In the genomic region with DNA sequence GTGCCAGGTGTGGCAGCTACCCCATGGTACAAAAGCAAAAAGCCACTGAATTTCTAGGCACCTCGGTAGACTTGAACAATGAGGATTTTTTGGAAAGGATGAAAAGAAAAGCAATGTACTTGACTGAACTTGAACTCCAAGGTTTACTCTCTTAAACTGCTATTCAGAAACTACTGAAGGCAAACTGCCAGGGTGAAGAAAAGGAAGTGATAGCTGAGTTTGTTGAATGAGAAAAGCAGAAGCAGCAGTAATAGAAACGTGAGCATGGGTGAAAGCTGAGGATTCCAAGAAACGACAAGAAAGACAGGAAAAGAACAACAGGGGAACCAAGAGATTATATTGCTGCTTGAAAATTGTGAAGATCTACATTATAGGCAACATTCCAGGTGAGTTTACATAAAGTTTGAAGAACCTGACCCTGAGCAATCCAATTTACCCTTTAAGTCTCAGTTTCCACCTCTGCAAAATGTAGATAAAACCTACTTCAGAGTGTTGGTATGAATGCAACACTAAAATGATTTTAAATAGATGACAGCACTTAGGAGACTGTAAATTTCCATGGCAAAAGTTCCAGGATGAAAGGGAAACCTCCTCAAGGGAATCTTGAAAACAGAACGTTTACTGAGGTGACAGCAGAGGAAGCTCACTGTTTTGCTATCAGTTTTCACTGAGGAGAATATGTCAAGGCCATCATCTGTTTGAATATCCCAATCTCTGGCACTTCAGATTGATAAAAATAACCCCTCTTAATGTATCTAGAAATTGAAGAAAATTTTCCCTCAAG, we compare ENCODE assay signal across 17 cellular contexts.
"Had no signal": no experiment of that assay in that cellular context is flagged by ENCODE, and none has a peak within 500 bp of the region (broad histone marks: within the 10 kb centered on the region; RNA-seq: fewer than 3 reads in every experiment).

No MANE protein-coding gene starts in this region.

- H3K4me1 ChIP-seq: gastrocnemius medialis, sigmoid colon, stomach, testis, upper lobe of left lung had no signal

- ATAC-seq: activated CD4-positive, alpha-beta T cell treated with anti-CD3 and anti-CD28 coated beads for 36 hours; gastrocnemius medialis; heart left ventricle; lower lobe of right lung had no signal

- H3K36me3 ChIP-seq: gastrocnemius medialis, heart left ventricle, lower lobe of right lung, ovary, sigmoid colon, spleen, stomach, upper lobe of left lung, WERI-Rb-1 had no signal

- H3K4me3 ChIP-seq: dorsolateral prefrontal cortex, gastrocnemius medialis, heart left ventricle, lower lobe of right lung, ovary, sigmoid colon, spleen, stomach, testis, upper lobe of left lung had no signal

- H3K27ac ChIP-seq: dorsolateral prefrontal cortex, gastrocnemius medialis, heart left ventricle, lower lobe of right lung, ovary, sigmoid colon, spleen, stomach, testis, upper lobe of left lung, WERI-Rb-1 had no signal

- H3K27ac Mint-ChIP-seq: activated CD4-positive, alpha-beta memory T cell treated with anti-CD3 and anti-CD28 coated beads, Interleukin-2, amount 10 ng/mL, durations not matched to agents 7 days and 5 days; activated CD4-positive, alpha-beta T cell treated with anti-CD3 and anti-CD28 coated beads for 36 hours; activated naive CD4-positive, alpha-beta T cell treated with anti-CD3 and anti-CD28 coated beads, Interleukin-2, amount 10 ng/mL, durations not matched to agents 7 days and 5 days; activated T-cell treated with anti-CD3 and anti-CD28 coated beads, Interleukin-2, amount 50 U/mL, for 24 hours; endodermal cell had no signal

- H3K27me3 Mint-ChIP-seq: activated CD4-positive, alpha-beta memory T cell treated with anti-CD3 and anti-CD28 coated beads, Interleukin-2, amount 10 ng/mL, durations not matched to agents 7 days and 5 days; activated CD4-positive, alpha-beta T cell treated with anti-CD3 and anti-CD28 coated beads for 36 hours; activated naive CD4-positive, alpha-beta T cell treated with anti-CD3 and anti-CD28 coated beads, Interleukin-2, amount 10 ng/mL, durations not matched to agents 7 days and 5 days; activated T-cell treated with anti-CD3 and anti-CD28 coated beads, Interleukin-2, amount 50 U/mL, for 24 hours had no signal

- DNase-seq: activated CD4-positive, alpha-beta memory T cell treated with anti-CD3 and anti-CD28 coated beads, Interleukin-2, amount 10 ng/mL, durations not matched to agents 7 days and 5 days; activated CD4-positive, alpha-beta T cell treated with anti-CD3 and anti-CD28 coated beads for 36 hours; activated naive CD4-positive, alpha-beta T cell treated with anti-CD3 and anti-CD28 coated beads, Interleukin-2, amount 10 ng/mL, durations not matched to agents 7 days and 5 days; activated T-cell treated with anti-CD3 and anti-CD28 coated beads, Interleukin-2, amount 50 U/mL, for 24 hours; dorsolateral prefrontal cortex; endodermal cell; gastrocnemius medialis; heart left ventricle; lower lobe of right lung; ovary; sigmoid colon; spleen; stomach; T1000; testis; upper lobe of left lung; WERI-Rb-1 had no signal

- H3K27me3 ChIP-seq: dorsolateral prefrontal cortex, gastrocnemius medialis, heart left ventricle, ovary, sigmoid colon, spleen, stomach, testis, upper lobe of left lung had no signal

- H3K4me3 Mint-ChIP-seq: activated CD4-positive, alpha-beta memory T cell treated with anti-CD3 and anti-CD28 coated beads, Interleukin-2, amount 10 ng/mL, durations not matched to agents 7 days and 5 days; activated CD4-positive, alpha-beta T cell treated with anti-CD3 and anti-CD28 coated beads for 36 hours; activated naive CD4-positive, alpha-beta T cell treated with anti-CD3 and anti-CD28 coated beads, Interleukin-2, amount 10 ng/mL, durations not matched to agents 7 days and 5 days; activated T-cell treated with anti-CD3 and anti-CD28 coated beads, Interleukin-2, amount 50 U/mL, for 24 hours; endodermal cell had no signal

- H3K36me3 Mint-ChIP-seq: activated naive CD4-positive, alpha-beta T cell treated with anti-CD3 and anti-CD28 coated beads, Interleukin-2, amount 10 ng/mL, durations not matched to agents 7 days and 5 days had no signal

- H3K9me3 ChIP-seq: testis had no signal

- H3K4me1 Mint-ChIP-seq: activated CD4-positive, alpha-beta memory T cell treated with anti-CD3 and anti-CD28 coated beads, Interleukin-2, amount 10 ng/mL, durations not matched to agents 7 days and 5 days; activated CD4-positive, alpha-beta T cell treated with anti-CD3 and anti-CD28 coated beads for 36 hours; activated naive CD4-positive, alpha-beta T cell treated with anti-CD3 and anti-CD28 coated beads, Interleukin-2, amount 10 ng/mL, durations not matched to agents 7 days and 5 days had no signal
